In the genomic region with DNA sequence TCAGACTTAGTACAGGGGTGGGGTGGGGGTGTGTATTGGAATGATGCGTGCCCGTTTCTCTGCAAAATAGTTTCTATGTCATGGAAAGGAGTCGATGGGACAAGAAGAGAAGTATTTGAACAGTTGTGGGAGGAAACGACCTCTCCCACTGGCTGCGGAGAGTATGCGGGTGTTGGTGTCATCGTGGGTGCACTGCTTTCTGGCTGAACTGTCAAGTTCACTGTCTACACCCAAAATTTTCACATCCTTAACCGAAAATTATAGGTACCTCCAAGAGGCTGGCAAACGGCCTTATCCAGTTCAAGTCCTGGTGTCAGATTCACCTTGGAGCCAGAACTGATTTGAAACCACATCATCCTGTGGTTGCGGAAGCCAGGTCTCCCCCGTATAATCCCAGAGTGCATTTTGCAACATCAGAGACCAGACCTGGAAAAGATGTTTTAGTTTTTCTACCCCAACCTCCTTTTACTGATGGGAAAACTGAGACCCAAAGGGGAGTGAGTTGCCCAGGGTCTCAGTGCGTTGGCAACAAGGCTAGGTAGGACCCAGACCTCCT, we compare ENCODE assay signal across 1 cellular context.
TF ChIP-seq lines count a peak whose summit lies in the region.

No MANE protein-coding gene starts in this region.

TF ChIP-seq in WTC11, 78 proteins besides CTCF, POLR2A, EP300 and RAD21 (continued from another document):
- TF ChIP-seq, protein P1, sequence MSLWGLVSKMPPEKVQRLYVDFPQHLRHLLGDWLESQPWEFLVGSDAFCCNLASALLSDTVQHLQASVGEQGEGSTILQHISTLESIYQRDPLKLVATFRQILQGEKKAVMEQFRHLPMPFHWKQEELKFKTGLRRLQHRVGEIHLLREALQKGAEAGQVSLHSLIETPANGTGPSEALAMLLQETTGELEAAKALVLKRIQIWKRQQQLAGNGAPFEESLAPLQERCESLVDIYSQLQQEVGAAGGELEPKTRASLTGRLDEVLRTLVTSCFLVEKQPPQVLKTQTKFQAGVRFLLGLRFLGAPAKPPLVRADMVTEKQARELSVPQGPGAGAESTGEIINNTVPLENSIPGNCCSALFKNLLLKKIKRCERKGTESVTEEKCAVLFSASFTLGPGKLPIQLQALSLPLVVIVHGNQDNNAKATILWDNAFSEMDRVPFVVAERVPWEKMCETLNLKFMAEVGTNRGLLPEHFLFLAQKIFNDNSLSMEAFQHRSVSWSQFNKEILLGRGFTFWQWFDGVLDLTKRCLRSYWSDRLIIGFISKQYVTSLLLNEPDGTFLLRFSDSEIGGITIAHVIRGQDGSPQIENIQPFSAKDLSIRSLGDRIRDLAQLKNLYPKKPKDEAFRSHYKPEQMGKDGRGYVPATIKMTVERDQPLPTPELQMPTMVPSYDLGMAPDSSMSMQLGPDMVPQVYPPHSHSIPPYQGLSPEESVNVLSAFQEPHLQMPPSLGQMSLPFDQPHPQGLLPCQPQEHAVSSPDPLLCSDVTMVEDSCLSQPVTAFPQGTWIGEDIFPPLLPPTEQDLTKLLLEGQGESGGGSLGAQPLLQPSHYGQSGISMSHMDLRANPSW (CRISPR knock-in tag; conservative IDR thresholded peaks at IDR 0.05; ENCODE audit: low read depth) = no peak
- TF ChIP-seq JAZF1 (CRISPR knock-in tag; IDR thresholded peaks at IDR 0.05) (no peak), ZNF532 (CRISPR knock-in tag; IDR thresholded peaks at IDR 0.05; ENCODE audit: borderline replicate concordance) (no peak), FOXP1 (CRISPR knock-in tag; IDR thresholded peaks at IDR 0.05; ENCODE audit: borderline replicate concordance) (no peak)
TF ChIP-seq in WTC11: peak in this region for 0.
